Comparison of ENCODE assay signal across 8 cellular contexts in the genomic region with DNA sequence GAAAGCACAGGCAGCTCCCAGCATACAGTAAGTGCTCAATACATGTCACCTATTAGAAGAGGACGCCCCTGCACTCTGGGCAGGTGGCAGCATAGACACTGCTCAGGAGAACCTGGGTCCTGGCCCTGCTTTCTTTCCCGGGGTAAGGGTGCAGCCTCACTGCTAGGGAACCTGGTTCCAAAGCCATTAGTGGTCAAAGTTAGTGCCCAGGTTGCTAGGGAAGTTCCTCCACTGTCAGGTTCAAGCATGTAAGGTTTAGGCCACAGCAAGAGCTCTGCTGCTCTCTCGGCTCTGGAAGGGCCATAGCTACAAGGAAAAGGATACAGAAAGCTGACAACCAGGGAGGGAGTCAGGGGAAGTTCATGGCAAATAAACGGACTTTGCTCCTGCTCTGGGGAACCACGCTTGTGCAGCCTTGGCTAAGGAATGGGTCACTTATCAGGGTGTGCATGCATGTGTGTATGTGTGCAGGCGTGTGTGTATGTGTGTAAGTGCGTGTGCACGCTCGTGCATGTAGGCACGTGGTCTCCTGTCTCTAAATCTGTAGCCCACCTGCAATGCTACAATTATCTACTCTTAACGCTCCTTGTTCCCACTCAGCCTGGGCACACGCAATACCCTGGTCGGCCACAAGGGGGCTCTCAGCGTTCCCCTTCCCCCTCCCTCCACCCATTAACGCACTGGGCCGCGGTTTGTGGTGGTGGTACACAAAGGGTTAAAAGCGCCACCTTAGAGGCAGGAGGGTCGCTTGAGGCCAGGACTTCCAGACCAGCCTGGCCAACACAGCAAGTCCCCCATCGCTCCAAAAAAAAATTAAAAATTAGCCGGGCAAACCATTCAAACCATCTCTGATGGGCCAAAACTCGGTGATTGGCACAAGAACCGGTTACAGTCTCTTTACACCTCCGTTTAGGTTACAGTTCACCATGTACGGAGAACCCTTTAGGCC. TPM values are rescaled to one million over a fixed set of nuclear protein-coding genes. Genes with fewer than 3 reads are reported as not detected.
DNase-seq lines count a peak whose midpoint lies in the region; ATAC-seq and TF ChIP-seq lines count a peak whose summit lies in the region.

No MANE protein-coding gene starts in this region.

- CTCF ChIA-PET in CD8-positive, alpha-beta T cell (lab: Charles Lee) = interaction anchor here (0.6 to 5.4 kb wide), 28 partner anchors 9 to 309 kb away, joined by 3 to 48 read pairs (median 4); no protein-coding TSS in a partner anchor

- H3K4me3 Mint-ChIP-seq in CD8-positive, alpha-beta T cell = no peak overlapping the region
- no peak overlapping the region for H3K4me3 Mint-ChIP-seq in activated naive CD8-positive, alpha-beta T cell treated with anti-CD3 and anti-CD28 coated beads, Interleukin-2, amount 50 U/mL, for 24 hours

- no peaks in the 10 kb centered on the region for H3K27me3 ChIP-seq in CD8-positive, alpha-beta T cell (ENCODE audit: insufficient read depth, low read length)
- no peaks in the 10 kb centered on the region for H3K27me3 ChIP-seq in SU-DHL-6 (ENCODE audit: low read length)
- no peaks in the 10 kb centered on the region for H3K27me3 ChIP-seq in right cardiac atrium (ENCODE audit: control insufficient read depth, insufficient read depth)
- H3K27me3 ChIP-seq in sigmoid colon = peaks cover 0 to 3% (median 0%) of the 10 kb centered on the region in 3 donors

- DNase-seq in CD8-positive, alpha-beta T cell = peak; percentile 39 to 83 (median 66)
- DNase-seq in activated naive CD8-positive, alpha-beta T cell treated with anti-CD3 and anti-CD28 coated beads, Interleukin-2, amount 50 U/mL, for 24 hours = peak; percentile 86
- DNase-seq in right cardiac atrium (peak; percentile 61 to 88 (median 86)), sigmoid colon (peak; percentile 70), NCI-H2081 treated with DMSO at 0.1 percent for 48 hours (lab: John Stamatoyannopoulos, UW) (no peak)

- H3K4me2 ChIP-seq in SU-DHL-6 (ENCODE audit: low read depth, low read length, poor library complexity, severe bottlenecking) = no peak overlapping the region

- TF ChIP-seq EP300 in sigmoid colon (IDR thresholded peaks at IDR 0.05) = no peak

- no peak overlapping the region for H3K9ac ChIP-seq in SU-DHL-6 (ENCODE audit: low read length)

- H3F3A ChIP-seq in SU-DHL-6 (ENCODE audit: insufficient read depth) = no peaks in the 10 kb centered on the region

- H3K27ac Mint-ChIP-seq in CD8-positive, alpha-beta T cell = no peak overlapping the region
- no peak overlapping the region for H3K27ac Mint-ChIP-seq in activated naive CD8-positive, alpha-beta T cell treated with anti-CD3 and anti-CD28 coated beads, Interleukin-2, amount 50 U/mL, for 24 hours

- 19% methylated on average over 25 of the region's 25 CpGs for WGBS in right cardiac atrium
- WGBS in sigmoid colon, 2 donors = 18 to 25% methylated on average over 25 of the region's 25 CpGs

- ATAC-seq in CD8-positive, alpha-beta T cell = peak; percentile 94
- peak; percentile 58 for ATAC-seq in HG02759 (IDR thresholded peaks at IDR 0.05; ENCODE audit: unreplicated experiment)
- ATAC-seq in activated naive CD8-positive, alpha-beta T cell treated with anti-CD3 and anti-CD28 coated beads, Interleukin-2, amount 50 U/mL, for 24 hours = peak; percentile 78
- ATAC-seq in right cardiac atrium = peak; percentile 80 to 81
- no peak for ATAC-seq in GM18505 (IDR thresholded peaks at IDR 0.05; ENCODE audit: unreplicated experiment)

- POLR2A ChIA-PET in CD8-positive, alpha-beta T cell (lab: Charles Lee) = no interaction called here

- no peak overlapping the region for H2AFZ ChIP-seq in SU-DHL-6 (ENCODE audit: low read depth, low read length, severe bottlenecking)

- no peak overlapping the region for H3K4me3 ChIP-seq in CD8-positive, alpha-beta T cell (ENCODE audit: low read depth, low read length)
- no peak overlapping the region for H3K4me3 ChIP-seq in SU-DHL-6 (ENCODE audit: insufficient read depth, low read length, poor library complexity, severe bottlenecking)
- no peak overlapping the region for H3K4me3 ChIP-seq in right cardiac atrium (ENCODE audit: low read length)
- H3K4me3 ChIP-seq in sigmoid colon = no peak overlapping the region

- intact Hi-C loops in CD8-positive, alpha-beta T cell (cut with DNase I, micrococcal nuclease) = loop anchor here (1.0 to 2.0 kb wide), 4 partner anchors 14 to 302 kb away; a partner anchor contains a TSS
- intact Hi-C loops in right cardiac atrium (cut with DNase I) (loop anchor here in 3 of 4 donors (5.0 to 10.0 kb wide), 3 partner anchors 60 to 302 kb away; no protein-coding TSS in a partner anchor), sigmoid colon (cut with DNase I) (no loop called here)

- no peaks in the 10 kb centered on the region for H3K36me3 ChIP-seq in CD8-positive, alpha-beta T cell (ENCODE audit: insufficient read depth, low read length)
- H3K36me3 ChIP-seq in SU-DHL-6 (ENCODE audit: low read length) (no peaks in the 10 kb centered on the region), sigmoid colon (no peaks in the 10 kb centered on the region)

- H3K27ac ChIP-seq in CD8-positive, alpha-beta T cell (ENCODE audit: low read depth, low read length) = no peak overlapping the region
- H3K27ac ChIP-seq in SU-DHL-6 (ENCODE audit: low read depth, low read length) (no peak overlapping the region), right cardiac atrium (ENCODE audit: low read length) (no peak overlapping the region), sigmoid colon (no peak overlapping the region)

- no peaks in the 10 kb centered on the region for H4K20me1 ChIP-seq in SU-DHL-6 (ENCODE audit: low read depth, low read length)

- no peaks in the 10 kb centered on the region for H3K79me2 ChIP-seq in SU-DHL-6 (ENCODE audit: insufficient read depth, low read length)

- H3K9me3 Mint-ChIP-seq in CD8-positive, alpha-beta T cell = peaks cover 2% of the 10 kb centered on the region
- H3K9me3 Mint-ChIP-seq in activated naive CD8-positive, alpha-beta T cell treated with anti-CD3 and anti-CD28 coated beads, Interleukin-2, amount 50 U/mL, for 24 hours = no peaks in the 10 kb centered on the region

- TF ChIP-seq POLR2A in sigmoid colon (IDR thresholded peaks at IDR 0.05) (no peak), GM18505 (IDR thresholded peaks at IDR 0.05; ENCODE audit: borderline replicate concordance, extremely low read depth, insufficient read depth, insufficient read length) (no peak)

- H3K4me1 Mint-ChIP-seq in CD8-positive, alpha-beta T cell (ENCODE audit: low read depth) = peaks cover 8% of the 10 kb centered on the region
- H3K4me1 Mint-ChIP-seq in activated naive CD8-positive, alpha-beta T cell treated with anti-CD3 and anti-CD28 coated beads, Interleukin-2, amount 50 U/mL, for 24 hours = peaks cover 14% of the 10 kb centered on the region

- H3K9me3 ChIP-seq in CD8-positive, alpha-beta T cell (ENCODE audit: low read length) = no peaks in the 10 kb centered on the region
- H3K9me3 ChIP-seq in SU-DHL-6 (ENCODE audit: insufficient read depth, low read length) = no peaks in the 10 kb centered on the region
- H3K9me3 ChIP-seq in right cardiac atrium (ENCODE audit: control insufficient read depth, low read length) = no peaks in the 10 kb centered on the region
- H3K9me3 ChIP-seq in sigmoid colon = no peaks in the 10 kb centered on the region

- TF ChIP-seq CTCF in CD8-positive, alpha-beta T cell (IDR thresholded peaks at IDR 0.05) = peak; percentile 99
- TF ChIP-seq CTCF in SU-DHL-6 (IDR thresholded peaks at IDR 0.05; ENCODE audit: insufficient read depth, low read length, poor library complexity, severe bottlenecking) = peak; percentile 98
- TF ChIP-seq CTCF in sigmoid colon (IDR thresholded peaks at IDR 0.05) = peak; percentile 83 to 96 (median 92)

- H3K4me1 ChIP-seq in CD8-positive, alpha-beta T cell (ENCODE audit: insufficient read depth, low read length) = peaks cover 9% of the 10 kb centered on the region
- H3K4me1 ChIP-seq in right cardiac atrium (ENCODE audit: control insufficient read depth, insufficient read depth, low read length) (no peaks in the 10 kb centered on the region), sigmoid colon (peaks cover 0 to 8% (median 6%) of the 10 kb centered on the region in 4 donors)

- H3K9me2 ChIP-seq in SU-DHL-6 (replicated peaks; ENCODE audit: insufficient read depth, low read length) = no peaks in the 10 kb centered on the region

- H3K27me3 Mint-ChIP-seq in CD8-positive, alpha-beta T cell (ENCODE audit: low read depth) = no peaks in the 10 kb centered on the region
- no peaks in the 10 kb centered on the region for H3K27me3 Mint-ChIP-seq in activated naive CD8-positive, alpha-beta T cell treated with anti-CD3 and anti-CD28 coated beads, Interleukin-2, amount 50 U/mL, for 24 hours

- no peaks in the 10 kb centered on the region for H3K36me3 Mint-ChIP-seq in CD8-positive, alpha-beta T cell
- H3K36me3 Mint-ChIP-seq in activated naive CD8-positive, alpha-beta T cell treated with anti-CD3 and anti-CD28 coated beads, Interleukin-2, amount 50 U/mL, for 24 hours (ENCODE audit: low read depth) = no peaks in the 10 kb centered on the region

RNA-seq across cellular contexts. Expression of a gene that starts 48.5 kb away (rescaled TPM):
- 10 to 100 TPM; 17.6 to 22.6 TPM for total RNA-seq in CD8-positive, alpha-beta T cell
- total RNA-seq in right cardiac atrium (1 to 10 TPM; 3.2 to 6.1 (median 5.1) TPM), sigmoid colon (1 to 10 TPM; 2.5 to 6.8 (median 3.7) TPM)
- polyA plus RNA-seq in right cardiac atrium (3.1 TPM), sigmoid colon (1 to 10 TPM; 5.1 to 5.4 (median 5.4) TPM)
